Comparison of ENCODE assay signal across 21 cellular contexts in genomic region chr12:90355701-90356345, GRCh38.
DNase-seq lines count a peak whose midpoint lies in the region; ATAC-seq and TF ChIP-seq lines count a peak whose summit lies in the region.
"Had no signal": no experiment of that assay in that cellular context is flagged by ENCODE, and none has a peak within 500 bp of the region (broad histone marks: within the 10 kb centered on the region; RNA-seq: fewer than 3 reads in every experiment).

No MANE protein-coding gene starts in this region.

- DNase-seq in D341Med (ENCODE audit: low spot score) (peak; percentile 49), NCI-H82 treated with DMSO at 0.1 percent for 48 hours (lab: John Stamatoyannopoulos, UW; ENCODE audit: unreplicated experiment) (peak; percentile 69), foreskin keratinocyte (peak; percentile 80 to 94), posterior cingulate gyrus (no peak), lower leg skin (ENCODE audit: low spot score in 2 of 2) (no peak), amygdala (lab: John Stamatoyannopoulos, UW) (no peak)
- no peak for DNase-seq in activated CD4-positive, alpha-beta T cell treated with anti-CD3 and anti-CD28 coated beads for 48 hours
- DNase-seq: CD4-positive, alpha-beta T cell; DMS79; NCI-H1105 treated with DMSO at 0.1 percent for 48 hours; NCI-H1694 treated with DMSO at 0.1 percent for 48 hours; NCI-H2107; NCI-H2227 treated with DMSO at 0.1 percent for 48 hours; NCI-H526; NK-92 treated with Interleukin-12 subunit alpha and Interleukin-12 subunit beta, amount 100 ng/mL, for 24 hours; OCI-M1; RPMI8226; SIG-M5 had no signal

- no peak for TF ChIP-seq CTCF in foreskin keratinocyte (conservative IDR thresholded peaks at IDR 0.05)
- TF ChIP-seq CTCF in neural cell (IDR thresholded peaks at IDR 0.05; ENCODE audit: poor library complexity, severe bottlenecking) = no peak
- no peak for TF ChIP-seq CTCF in lower leg skin (IDR thresholded peaks at IDR 0.05)

- no peak overlapping the region for H2AFZ ChIP-seq in neural cell (ENCODE audit: low read depth, low read length)

- H3K27ac ChIP-seq in foreskin keratinocyte = peak overlapping the region; percentile 3
- no peak overlapping the region for H3K27ac ChIP-seq in neural cell (ENCODE audit: low read length)
- H3K27ac ChIP-seq: 22Rv1 had no signal

- H3K9me3 ChIP-seq in neural cell (ENCODE audit: low read length) = no peaks in the 10 kb centered on the region

- 68 to 70% methylated on average over 7 of the region's 7 CpGs for WGBS in lower leg skin, 2 donors

- no peaks in the 10 kb centered on the region for H3K27me3 ChIP-seq in foreskin keratinocyte
- no peaks in the 10 kb centered on the region for H3K27me3 ChIP-seq in neural cell (ENCODE audit: insufficient read depth, low read depth, low read length)

- H3K4me1 ChIP-seq in foreskin keratinocyte = peaks cover 10% of the 10 kb centered on the region

- no peaks in the 10 kb centered on the region for H3K36me3 ChIP-seq in neural cell (ENCODE audit: insufficient read depth, low read length)

- TF ChIP-seq POLR2A in lower leg skin (IDR thresholded peaks at IDR 0.05) = no peak

- H3F3A ChIP-seq in neural cell (ENCODE audit: insufficient read depth, low read length, poor library complexity, severe bottlenecking) = no peaks in the 10 kb centered on the region

- H3K4me2 ChIP-seq in neural cell (ENCODE audit: low read length) = no peak overlapping the region

- H3K79me2 ChIP-seq in neural cell (replicated peaks; ENCODE audit: insufficient read depth, low read length) = no peaks in the 10 kb centered on the region

- TF ChIP-seq RAD21 in neural cell (conservative IDR thresholded peaks at IDR 0.05) = no peak

- intact Hi-C loops in posterior cingulate gyrus (cut with DNase I) = no loop called here
- intact Hi-C loops in lower leg skin (cut with DNase I; ENCODE audit: low total_unique reads) = no loop called here

- peak; percentile 12 for TF ChIP-seq EP300 in neural cell (conservative IDR thresholded peaks at IDR 0.05; ENCODE audit: poor library complexity, severe bottlenecking)

- H3K9ac ChIP-seq in neural cell (ENCODE audit: low read length) = no peak overlapping the region

- peak; percentile 71 for ATAC-seq in foreskin keratinocyte
- ATAC-seq: HCT116 had no signal

- H3K4me3 ChIP-seq in neural cell (ENCODE audit: low read length) (no peak overlapping the region), lower leg skin (ENCODE audit: low read depth, poor library complexity, severe bottlenecking) (no peak overlapping the region)

- H3K9me2 ChIP-seq in neural cell (ENCODE audit: insufficient read depth, low read length) = no peaks in the 10 kb centered on the region

- H4K20me1 ChIP-seq in neural cell (ENCODE audit: insufficient read depth) = no peaks in the 10 kb centered on the region

TF ChIP-seq in neural cell, 6 proteins besides CTCF, POLR2A, EP300 and RAD21:
- TF ChIP-seq REST (IDR thresholded peaks at IDR 0.05; ENCODE audit: borderline replicate concordance) (peak; percentile 36), EZH2 (IDR thresholded peaks at IDR 0.05; ENCODE audit: borderline replicate concordance, insufficient read depth, low read length, poor library complexity, severe bottlenecking) (no peak), SMC3 (conservative IDR thresholded peaks at IDR 0.05; ENCODE audit: poor library complexity) (no peak)
TF ChIP-seq in neural cell: peak in this region for 1.

Comparison
In these comparisons a context has a peak if more than half of its experiments do, and no peak if none do; other contexts are left out.
1. DNase-seq: peak in D341Med (single experiment), NCI-H82 treated with DMSO at 0.1 percent for 48 hours (single experiment) and foreskin keratinocyte (2 of 2); none in posterior cingulate gyrus (0 of 10), lower leg skin (0 of 2), amygdala (0 of 56) and activated CD4-positive, alpha-beta T cell treated with anti-CD3 and anti-CD28 coated beads for 48 hours (single experiment).